In genomic region chr17:14793237-14793636, GRCh38 we compare ENCODE assay signal across 18 cellular contexts.
DNase-seq lines count a peak whose midpoint lies in the region; ATAC-seq and TF ChIP-seq lines count a peak whose summit lies in the region.
"Had no signal": no experiment of that assay in that cellular context is flagged by ENCODE, and none has a peak within 500 bp of the region (broad histone marks: within the 10 kb centered on the region; RNA-seq: fewer than 3 reads in every experiment).

No MANE protein-coding gene starts in this region.

- H3K4me3 Mint-ChIP-seq in HFFc6, result peak overlapping the region; percentile 31
- H3K4me3 Mint-ChIP-seq: activated CD4-positive, alpha-beta memory T cell treated with anti-CD3 and anti-CD28 coated beads, Interleukin-2, amount 10 ng/mL, durations not matched to agents 7 days and 5 days; activated naive CD4-positive, alpha-beta T cell treated with anti-CD3 and anti-CD28 coated beads, Interleukin-2, amount 10 ng/mL, durations not matched to agents 7 days and 5 days; T-helper 17 cell had no signal

- no peaks in the 10 kb centered on the region for H3K9me3 Mint-ChIP-seq in HFFc6
- H3K9me3 Mint-ChIP-seq: activated CD4-positive, alpha-beta memory T cell treated with anti-CD3 and anti-CD28 coated beads, Interleukin-2, amount 10 ng/mL, durations not matched to agents 7 days and 5 days; activated naive CD4-positive, alpha-beta T cell treated with anti-CD3 and anti-CD28 coated beads, Interleukin-2, amount 10 ng/mL, durations not matched to agents 7 days and 5 days had no signal

- in situ Hi-C loops in brain microvascular endothelial cell (cut with HindIII; ENCODE audit: low pct_ligation_motif_present, low sequenced_read_pairs), result no loop called here

- peaks cover 8% of the 10 kb centered on the region; the same call in 1 of the 2 replicates for H3K36me3 Mint-ChIP-seq in HFFc6 (ENCODE audit: low read depth)
- H3K36me3 Mint-ChIP-seq: activated naive CD4-positive, alpha-beta T cell treated with anti-CD3 and anti-CD28 coated beads, Interleukin-2, amount 10 ng/mL, durations not matched to agents 7 days and 5 days had no signal

- no peak overlapping the region for H3K4me3 ChIP-seq in AG09309 (ENCODE audit: control insufficient read depth, low read depth, low read length)
- H3K4me3 ChIP-seq in brain microvascular endothelial cell (ENCODE audit: low read depth, low read length), result no peak overlapping the region

- no peaks in the 10 kb centered on the region for H3K36me3 ChIP-seq in brain microvascular endothelial cell (replicated peaks)

- H3K4me1 Mint-ChIP-seq in HFFc6 (ENCODE audit: low read depth), result peaks cover 74% of the 10 kb centered on the region
- H3K4me1 Mint-ChIP-seq: activated CD4-positive, alpha-beta memory T cell treated with anti-CD3 and anti-CD28 coated beads, Interleukin-2, amount 10 ng/mL, durations not matched to agents 7 days and 5 days; activated naive CD4-positive, alpha-beta T cell treated with anti-CD3 and anti-CD28 coated beads, Interleukin-2, amount 10 ng/mL, durations not matched to agents 7 days and 5 days had no signal

- peak; percentile 33 for DNase-seq in AG09309 (ENCODE audit: low read depth)
- DNase-seq in HFFc6, result peak; percentile 71
- DNase-seq in brain microvascular endothelial cell, result peak; percentile 58
- DNase-seq in iris pigment epithelial cell (ENCODE audit: low read depth), result peak; percentile 63
- DNase-seq in T1000 (lab: John Stamatoyannopoulos, UW), result no peak
- no peak for DNase-seq in omental fat pad (ENCODE audit: low spot score)
- DNase-seq in NCI-H2227 (lab: John Stamatoyannopoulos, UW; ENCODE audit: unreplicated experiment), result no peak
- DNase-seq in GM10266 (ENCODE audit: extremely low spot score), result no peak
- DNase-seq: activated CD4-positive, alpha-beta memory T cell treated with anti-CD3 and anti-CD28 coated beads, Interleukin-2, amount 10 ng/mL, durations not matched to agents 7 days and 5 days; activated CD4-positive, CD25-positive, alpha-beta regulatory T cell; activated naive CD4-positive, alpha-beta T cell treated with anti-CD3 and anti-CD28 coated beads, Interleukin-2, amount 10 ng/mL, durations not matched to agents 7 days and 5 days; dermis blood vessel endothelial cell; DMS79 treated with DMSO at 0.1 percent for 48 hours; erythroblast; NCI-H1417; NCI-H774; SIG-M5; T-helper 17 cell had no signal

- H3K27me3 ChIP-seq in brain microvascular endothelial cell (replicated peaks), result no peaks in the 10 kb centered on the region

- no peak overlapping the region for H3K27ac ChIP-seq in brain microvascular endothelial cell

- H3K27me3 Mint-ChIP-seq in HFFc6 (ENCODE audit: insufficient read depth), result peaks cover 6% of the 10 kb centered on the region

- peak overlapping the region; percentile 72 for H3K27ac Mint-ChIP-seq in HFFc6
- H3K27ac Mint-ChIP-seq: activated CD4-positive, alpha-beta memory T cell treated with anti-CD3 and anti-CD28 coated beads, Interleukin-2, amount 10 ng/mL, durations not matched to agents 7 days and 5 days; activated naive CD4-positive, alpha-beta T cell treated with anti-CD3 and anti-CD28 coated beads, Interleukin-2, amount 10 ng/mL, durations not matched to agents 7 days and 5 days; T-helper 17 cell had no signal

- ATAC-seq in omental fat pad (ENCODE audit: low FRiP score), result no peak
- ATAC-seq: T-helper 17 cell had no signal

- no peak for TF ChIP-seq CTCF in AG09309 (IDR thresholded peaks at IDR 0.05; ENCODE audit: control insufficient read depth, insufficient read depth, low read depth, low read length, missing control alignments)
- TF ChIP-seq CTCF in HFFc6 (IDR thresholded peaks at IDR 0.05), result no peak
- TF ChIP-seq CTCF in brain microvascular endothelial cell (IDR thresholded peaks at IDR 0.05; ENCODE audit: low read depth, low read length, missing control alignments), result no peak
- no peak for TF ChIP-seq CTCF in omental fat pad (IDR thresholded peaks at IDR 0.05)
- no peak for TF ChIP-seq CTCF in GM10266 (IDR thresholded peaks at IDR 0.05; ENCODE audit: control insufficient read depth, insufficient read depth, low read depth, missing control alignments)

Comparison
In these comparisons a context has a peak if more than half of its experiments do, and no peak if none do; other contexts are left out.
1. DNase-seq: peak in AG09309 (single experiment), HFFc6 (single experiment), brain microvascular endothelial cell (single experiment) and iris pigment epithelial cell (single experiment); none in T1000 (single experiment), omental fat pad (single experiment), NCI-H2227 (single experiment) and GM10266 (single experiment).